Comparison of ENCODE assay signal across 8 cellular contexts in genomic region chr2:224039080-224039769, GRCh38.
DNase-seq lines count a peak whose midpoint lies in the region; ATAC-seq and TF ChIP-seq lines count a peak whose summit lies in the region.

TSS of gene SERPINE2 (minus strand) at chr2:224039286. CDS start at chr2:224001900, 37,386 bp downstream.

- DNase-seq in DMS114 treated with DMSO at 0.1 percent for 48 hours (lab: John Stamatoyannopoulos, UW; ENCODE audit: unreplicated experiment), result peak; percentile 13
- peak; percentile 80 for DNase-seq in KBM-7
- peak in 3 of 5 experiments; percentile 5 to 43 (median 12) for DNase-seq in T-helper 2 cell
- DNase-seq in astrocyte of the spinal cord (ENCODE audit: low read depth, low spot score), result peak; percentile 69
- no peak for DNase-seq in iPS DF 6.9 (ENCODE audit: low read depth, low spot score)
- DNase-seq in retinal pigment epithelial cell (ENCODE audit: low read depth), result no peak
- DNase-seq in NK-92 (lab: John Stamatoyannopoulos, UW; ENCODE audit: unreplicated experiment), result no peak

- no peaks in the 10 kb centered on the region for H3K9me3 ChIP-seq in iPS DF 6.9 (ENCODE audit: control insufficient read depth, insufficient read depth, low read length)

- no peak within 1 kb of the TSS for H3K27ac ChIP-seq in iPS DF 6.9 (ENCODE audit: low read length)

- no CpG with 5 or more reads among the region's 91 CpGs for WGBS in iPS DF 6.9 (ENCODE audit: insufficient coverage, insufficient read length)

- H3K4me3 ChIP-seq in astrocyte of the spinal cord (ENCODE audit: low read depth, low read length) (peak within 1 kb of the TSS; percentile 72), iPS DF 6.9 (ENCODE audit: low read length) (peak within 1 kb of the TSS; percentile 73), retinal pigment epithelial cell (ENCODE audit: low read length) (peak within 1 kb of the TSS; percentile 60)

- no peaks in the 10 kb centered on the region; the same call in 1 of the 2 replicates for H3K27me3 ChIP-seq in iPS DF 6.9 (ENCODE audit: control insufficient read depth, insufficient read depth, low read length)

- in situ Hi-C loops in KBM-7 (cut with MboI; ENCODE audit: low pct_unique_long_range_greater_than_20kb, low sequenced_read_pairs) (no loop called here), astrocyte of the spinal cord (cut with HindIII; ENCODE audit: low sequenced_read_pairs) (no loop called here)

- peak; percentile 53 for TF ChIP-seq CTCF in astrocyte of the spinal cord (IDR thresholded peaks at IDR 0.05; ENCODE audit: low read depth, low read length)
- peak; percentile 44 for TF ChIP-seq CTCF in retinal pigment epithelial cell (conservative IDR thresholded peaks at IDR 0.05; ENCODE audit: low read depth, low read length)

- ATAC-seq in GM21528 (IDR thresholded peaks at IDR 0.05; ENCODE audit: low FRiP score, unreplicated experiment), result peak; percentile 52

- H3K4me1 ChIP-seq in iPS DF 6.9 (ENCODE audit: control insufficient read depth, insufficient read depth, low read length), result peaks cover 4% of the 10 kb centered on the region

- H3K36me3 ChIP-seq in iPS DF 6.9 (ENCODE audit: control insufficient read depth, insufficient read depth, low read length), result no peaks in the 10 kb centered on the region

Comparison
In these comparisons a context has a peak if more than half of its experiments do, and no peak if none do; other contexts are left out.
1. DNase-seq: peak in DMS114 treated with DMSO at 0.1 percent for 48 hours (single experiment), KBM-7 (single experiment), T-helper 2 cell (3 of 5) and astrocyte of the spinal cord (single experiment); none in iPS DF 6.9 (single experiment), retinal pigment epithelial cell (single experiment) and NK-92 (single experiment).
2. Peak in every context shown above with its lines, with median percentiles within 50 percentile points of each other: H3K4me3 ChIP-seq.